Comparison of ENCODE assay signal across 8 cellular contexts in the genomic region with DNA sequence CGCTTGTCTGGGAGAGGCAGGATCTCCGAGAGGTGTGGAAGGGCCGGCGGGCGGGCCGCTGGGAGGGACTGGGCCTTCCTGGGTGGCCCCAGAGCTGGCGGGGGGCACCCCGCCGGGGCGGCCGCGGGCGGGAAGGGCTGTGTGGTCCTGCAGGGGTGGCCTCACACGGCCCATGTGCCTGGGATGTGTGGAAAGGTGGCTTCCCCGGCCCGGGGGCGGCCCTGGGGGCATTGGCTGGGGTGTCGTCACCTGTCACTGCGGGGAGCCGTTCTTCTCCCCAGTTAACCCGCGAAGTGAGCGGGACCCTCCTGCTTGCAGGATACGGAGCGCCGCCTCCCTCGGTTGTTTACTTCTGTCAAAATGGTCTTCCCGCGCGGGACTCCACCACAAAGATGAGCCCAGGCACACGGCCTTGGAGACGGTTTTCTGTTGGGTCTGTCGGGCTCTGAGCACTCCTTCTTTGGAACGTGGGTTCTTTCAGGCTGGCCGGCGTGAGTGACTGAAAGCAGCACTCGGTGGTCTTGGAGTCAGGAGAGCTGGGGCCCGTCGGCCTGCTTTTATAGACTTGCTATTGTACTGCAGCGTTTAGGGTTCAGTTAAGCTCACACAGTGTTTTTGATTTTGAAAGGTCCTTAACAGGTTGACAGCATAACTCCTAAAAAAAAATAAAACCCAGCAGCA. TPM values are rescaled to one million over a fixed set of nuclear protein-coding genes. Genes with fewer than 3 reads are reported as not detected.
DNase-seq lines count a peak whose midpoint lies in the region; ATAC-seq lines count a peak whose summit lies in the region.

No MANE protein-coding gene starts in this region.

- H3K27ac ChIP-seq in ectodermal cell (ENCODE audit: insufficient read depth, low read depth, low read length, poor library complexity, severe bottlenecking) (peak overlapping the region; percentile 99), mesendoderm (ENCODE audit: low read depth, low read length) (peak overlapping the region; percentile 58)

- WGBS in ectodermal cell, 2 experiments: 0% methylated on average over 40 of the region's 40 CpGs
- no CpG with 5 or more reads among the region's 40 CpGs for WGBS in mesendoderm (ENCODE audit: extremely low coverage, insufficient coverage, low lambda C conversion rate)

- DNase-seq in G401 (ENCODE audit: low spot score) (peak; percentile 47), KG1 (lab: John Stamatoyannopoulos, UW) (peak; percentile 8), mesendoderm (peak; percentile 69), H4 (ENCODE audit: low spot score) (no peak)
- DNase-seq in activated CD4-positive, alpha-beta T cell treated with anti-CD3 and anti-CD28 coated beads, Interleukin-2, amount 10 ng/mL, durations not matched to agents 24 days and 14 days: peak; percentile 89
- DNase-seq in stimulated activated CD8-positive, alpha-beta memory T cell treated with anti-CD3 and anti-CD28 coated beads, Interleukin-15, amount 100 ng/mL, for 24 hours (ENCODE audit: low read depth): peak; percentile 28

- no peaks in the 10 kb centered on the region for H3K9me3 Mint-ChIP-seq in activated CD4-positive, alpha-beta T cell treated with anti-CD3 and anti-CD28 coated beads, Interleukin-2, amount 10 ng/mL, durations not matched to agents 24 days and 14 days

- H3K9me3 ChIP-seq in ectodermal cell (ENCODE audit: control insufficient read depth, low read length): no peaks in the 10 kb centered on the region

- H3K23ac ChIP-seq in mesendoderm (ENCODE audit: low read length): no peak overlapping the region

- peak overlapping the region; percentile 14 for H2BK5ac ChIP-seq in mesendoderm (ENCODE audit: low read length)

- peaks cover 16% of the 10 kb centered on the region for H3K27me3 Mint-ChIP-seq in activated CD4-positive, alpha-beta T cell treated with anti-CD3 and anti-CD28 coated beads, Interleukin-2, amount 10 ng/mL, durations not matched to agents 24 days and 14 days

- H2BK120ac ChIP-seq in mesendoderm (ENCODE audit: low read depth, low read length): no peak overlapping the region

- H2AK5ac ChIP-seq in mesendoderm (ENCODE audit: low read length): no peak overlapping the region

- intact Hi-C loops in activated CD4-positive, alpha-beta T cell treated with anti-CD3 and anti-CD28 coated beads, Interleukin-2, amount 10 ng/mL, durations not matched to agents 24 days and 14 days (cut with micrococcal nuclease): loop anchor here (1.0 to 10.0 kb wide), 4 partner anchors 262 to 643 kb away; a partner anchor contains a TSS

- peaks cover 3% of the 10 kb centered on the region for H3K79me1 ChIP-seq in mesendoderm (ENCODE audit: low read length)

- peak overlapping the region; percentile 94 for H3K56ac ChIP-seq in mesendoderm (ENCODE audit: low read length)

- H3K27me3 ChIP-seq in ectodermal cell (ENCODE audit: control insufficient read depth, insufficient read depth, low read length, poor library complexity, severe bottlenecking) (no peaks in the 10 kb centered on the region), mesendoderm (ENCODE audit: insufficient read depth, low read length, poor library complexity) (no peaks in the 10 kb centered on the region)

- H3K36me3 ChIP-seq in ectodermal cell (ENCODE audit: control insufficient read depth, insufficient read depth, low read length) (peaks cover 2% of the 10 kb centered on the region), mesendoderm (ENCODE audit: control insufficient read depth, insufficient read depth, low read length) (no peaks in the 10 kb centered on the region)

- H4K5ac ChIP-seq in mesendoderm (ENCODE audit: low read length): no peak overlapping the region

- peak overlapping the region; percentile 59 for H3K4me2 ChIP-seq in mesendoderm (ENCODE audit: low read length)

- peak overlapping the region; percentile 98 for H3K27ac Mint-ChIP-seq in activated CD4-positive, alpha-beta T cell treated with anti-CD3 and anti-CD28 coated beads, Interleukin-2, amount 10 ng/mL, durations not matched to agents 24 days and 14 days

- peak; percentile 35 for ATAC-seq in GM21717 (IDR thresholded peaks at IDR 0.05; ENCODE audit: unreplicated experiment)

- no peak overlapping the region for H4K8ac ChIP-seq in mesendoderm (ENCODE audit: low read depth, low read length)

- H3K79me2 ChIP-seq in mesendoderm (ENCODE audit: control insufficient read depth, insufficient read depth, low read length): peaks cover 37% of the 10 kb centered on the region

- peak overlapping the region; percentile 97 for H3K4me3 Mint-ChIP-seq in activated CD4-positive, alpha-beta T cell treated with anti-CD3 and anti-CD28 coated beads, Interleukin-2, amount 10 ng/mL, durations not matched to agents 24 days and 14 days

- H3K4me3 ChIP-seq in ectodermal cell (ENCODE audit: insufficient read depth, low read depth, low read length) (peak overlapping the region; percentile 98), mesendoderm (ENCODE audit: low read length) (peak overlapping the region; percentile 83)

- peak overlapping the region; percentile 91 for H3K9ac ChIP-seq in mesendoderm (ENCODE audit: low read length)

- in situ Hi-C loops in G401 (cut with HindIII; ENCODE audit: low sequenced_read_pairs): no loop called here

- H3K4ac ChIP-seq in mesendoderm (ENCODE audit: low read depth, low read length): peak overlapping the region; percentile 95

- H3K4me1 Mint-ChIP-seq in activated CD4-positive, alpha-beta T cell treated with anti-CD3 and anti-CD28 coated beads, Interleukin-2, amount 10 ng/mL, durations not matched to agents 24 days and 14 days: peaks cover 37% of the 10 kb centered on the region

- peaks cover 22% of the 10 kb centered on the region for H3K36me3 Mint-ChIP-seq in activated CD4-positive, alpha-beta T cell treated with anti-CD3 and anti-CD28 coated beads, Interleukin-2, amount 10 ng/mL, durations not matched to agents 24 days and 14 days (ENCODE audit: low read depth)

- H3K18ac ChIP-seq in mesendoderm (ENCODE audit: low read length): peak overlapping the region; percentile 97

- no peak overlapping the region for H2BK15ac ChIP-seq in mesendoderm (replicated peaks; ENCODE audit: low read depth)

- H3K4me1 ChIP-seq in ectodermal cell (ENCODE audit: control insufficient read depth, insufficient read depth, low read length) (peaks cover 18% of the 10 kb centered on the region), mesendoderm (ENCODE audit: control insufficient read depth, low read depth, low read length) (peaks cover 3% of the 10 kb centered on the region)

RNA-seq across cellular contexts. Expression of a gene that starts 0.7 kb away (rescaled TPM):
- total RNA-seq in G401 (2014; rRNA removed; shearing (Covaris generic)): 38.5 and 57.7 TPM in 2 replicates
- total RNA-seq in activated CD4-positive, alpha-beta T cell treated with anti-CD3 and anti-CD28 coated beads, Interleukin-2, amount 10 ng/mL, durations not matched to agents 24 days and 14 days: 82.2 and 87.3 TPM in 2 replicates
- 110 TPM for polyA plus RNA-seq in ectodermal cell (2013, experiment 1 of 4)
- polyA plus RNA-seq in ectodermal cell (2013, experiment 2 of 4): 115 TPM
- polyA plus RNA-seq in ectodermal cell (2013, experiment 3 of 4): 84.3 TPM
- polyA plus RNA-seq in ectodermal cell (2013, experiment 4 of 4): 88.4 TPM
- polyA plus RNA-seq in mesendoderm (2013, experiment 1 of 2): 103 TPM
- polyA plus RNA-seq in mesendoderm (2013, experiment 2 of 2): 102 TPM
- total RNA-seq in H4 (2014; rRNA removed; shearing (Covaris generic)): 28.9 and 32.9 TPM in 2 replicates
